ENCODE assay signal across 1 cellular context in genomic region chr12:108174641-108175040, GRCh38.
TF ChIP-seq lines count a peak whose summit lies in the region.

No MANE protein-coding gene starts in this region.

TF ChIP-seq in HEK293, 187 proteins besides CTCF, POLR2A, EP300 and RAD21 (continued from another document):
- TF ChIP-seq, protein P1, sequence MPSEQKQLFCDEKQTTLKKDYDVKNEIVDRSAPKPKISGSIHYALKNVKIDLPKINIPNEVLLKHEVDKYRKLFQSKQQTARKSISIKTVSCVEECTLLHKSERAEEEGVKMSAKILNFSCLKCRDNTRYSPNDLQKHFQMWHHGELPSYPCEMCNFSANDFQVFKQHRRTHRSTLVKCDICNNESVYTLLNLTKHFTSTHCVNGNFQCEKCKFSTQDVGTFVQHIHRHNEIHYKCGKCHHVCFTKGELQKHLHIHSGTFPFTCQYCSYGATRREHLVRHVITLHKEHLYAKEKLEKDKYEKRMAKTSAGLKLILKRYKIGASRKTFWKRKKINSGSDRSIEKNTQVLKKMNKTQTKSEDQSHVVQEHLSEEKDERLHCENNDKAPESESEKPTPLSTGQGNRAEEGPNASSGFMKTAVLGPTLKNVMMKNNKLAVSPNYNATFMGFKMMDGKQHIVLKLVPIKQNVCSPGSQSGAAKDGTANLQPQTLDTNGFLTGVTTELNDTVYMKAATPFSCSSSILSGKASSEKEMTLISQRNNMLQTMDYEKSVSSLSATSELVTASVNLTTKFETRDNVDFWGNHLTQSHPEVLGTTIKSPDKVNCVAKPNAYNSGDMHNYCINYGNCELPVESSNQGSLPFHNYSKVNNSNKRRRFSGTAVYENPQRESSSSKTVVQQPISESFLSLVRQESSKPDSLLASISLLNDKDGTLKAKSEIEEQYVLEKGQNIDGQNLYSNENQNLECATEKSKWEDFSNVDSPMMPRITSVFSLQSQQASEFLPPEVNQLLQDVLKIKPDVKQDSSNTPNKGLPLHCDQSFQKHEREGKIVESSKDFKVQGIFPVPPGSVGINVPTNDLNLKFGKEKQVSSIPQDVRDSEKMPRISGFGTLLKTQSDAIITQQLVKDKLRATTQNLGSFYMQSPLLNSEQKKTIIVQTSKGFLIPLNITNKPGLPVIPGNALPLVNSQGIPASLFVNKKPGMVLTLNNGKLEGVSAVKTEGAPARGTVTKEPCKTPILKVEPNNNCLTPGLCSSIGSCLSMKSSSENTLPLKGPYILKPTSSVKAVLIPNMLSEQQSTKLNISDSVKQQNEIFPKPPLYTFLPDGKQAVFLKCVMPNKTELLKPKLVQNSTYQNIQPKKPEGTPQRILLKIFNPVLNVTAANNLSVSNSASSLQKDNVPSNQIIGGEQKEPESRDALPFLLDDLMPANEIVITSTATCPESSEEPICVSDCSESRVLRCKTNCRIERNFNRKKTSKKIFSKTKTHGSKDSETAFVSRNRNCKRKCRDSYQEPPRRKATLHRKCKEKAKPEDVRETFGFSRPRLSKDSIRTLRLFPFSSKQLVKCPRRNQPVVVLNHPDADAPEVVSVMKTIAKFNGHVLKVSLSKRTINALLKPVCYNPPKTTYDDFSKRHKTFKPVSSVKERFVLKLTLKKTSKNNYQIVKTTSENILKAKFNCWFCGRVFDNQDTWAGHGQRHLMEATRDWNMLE (tag by site-specific recombination; conservative IDR thresholded peaks at IDR 0.05; ENCODE audit: low read depth), result no peak
